ENCODE assay signal across 27 cellular contexts in genomic region chr12:115806000-115806399, GRCh38.
"Had no signal": no experiment of that assay in that cellular context is flagged by ENCODE, and none has a peak within 500 bp of the region (broad histone marks: within the 10 kb centered on the region; RNA-seq: fewer than 3 reads in every experiment).

No MANE protein-coding gene starts in this region.

- FAIRE-seq: urothelium cell line had no signal

- H3K4me3 ChIP-seq: stomach, suprapubic skin, testis, thoracic aorta, thyroid gland, tibial artery, tibial nerve, transverse colon, upper lobe of left lung, upper lobe of right lung, uterus, vagina had no signal

- H3K27ac ChIP-seq: stomach, suprapubic skin, testis, thoracic aorta, thyroid gland, tibial artery, tibial nerve, transverse colon, upper lobe of left lung, upper lobe of right lung, uterus, vagina had no signal

- H3K36me3 ChIP-seq: stomach, suprapubic skin, thoracic aorta, thyroid gland, tibial artery, tibial nerve, transverse colon, upper lobe of left lung, upper lobe of right lung, uterus, vagina had no signal

- H3K4me1 ChIP-seq: testis, thyroid gland, tibial artery, upper lobe of left lung, upper lobe of right lung, uterus had no signal

- H3K27me3 ChIP-seq: stomach, testis, thyroid gland, tibial nerve, transverse colon, upper lobe of left lung, upper lobe of right lung, uterus, vagina had no signal

- H3K9me3 ChIP-seq: stomach, suprapubic skin, testis, thoracic aorta, thyroid gland, tibial artery, transverse colon, upper lobe of left lung, upper lobe of right lung, uterus, vagina had no signal

- ATAC-seq: stimulated activated effector memory CD8-positive, alpha-beta T cell treated with anti-CD3 and anti-CD28 coated beads, Interleukin-12 subunit alpha, Interleukin-12 subunit beta, amount 100 ng/mL, for 72 hours; stimulated activated memory B cell treated with anti-CD40 and anti-IgM and Interleukin-4, amounts not matched to agents 10 μg/mL and 1 μg/mL and 100 μg/mL, for 72 hours; stimulated activated naive B cell treated with anti-CD40 and anti-IgM and Interleukin-4, amounts not matched to agents 10 μg/mL and 1 μg/mL and 100 μg/mL, for 72 hours; stimulated activated naive CD8-positive, alpha-beta T cell treated with anti-CD3 and anti-CD28 coated beads, Interleukin-15, amount 100 ng/mL, for 72 hours; stimulated activated naive CD8-positive, alpha-beta T cell treated with anti-CD3 and anti-CD28 coated beads, Interleukin-15, Interleukin-2, amounts not matched to agents 100 U/mL and 50 U/mL, for 24 hours; upper lobe of right lung had no signal

- DNase-seq: stimulated activated CD4-positive, alpha-beta T cell treated with anti-CD3 and anti-CD28 coated beads, Interleukin-2, amount 100 ng/mL, for 48 hours; stimulated activated CD4-positive, alpha-beta T cell treated with anti-CD3 and anti-CD28 coated beads, Interleukin-4, amount 100 ng/mL, for 1 hour; stimulated activated CD4-positive, alpha-beta T cell treated with anti-CD3 and anti-CD28 coated beads, Interleukin-4, amount 100 ng/mL, for 24 hours; stimulated activated CD4-positive, alpha-beta T cell treated with anti-CD3 and anti-CD28 coated beads, Interleukin-4, amount 100 ng/mL, for 4 hours; stimulated activated CD8-positive, alpha-beta memory T cell treated with anti-CD3 and anti-CD28 coated beads, Interleukin-4, amount 100 ng/mL, for 48 hours; stimulated activated naive B cell treated with anti-CD40 and anti-IgM and Interleukin-4, amounts not matched to agents 10 μg/mL and 1 μg/mL and 100 μg/mL, for 72 hours; stimulated activated naive CD4-positive, alpha-beta T cell; stimulated activated naive CD4-positive, alpha-beta T cell treated with Interleukin-2 at 50 U/mL for 16 hours; stimulated activated naive CD8-positive, alpha-beta T cell treated with anti-CD3 and anti-CD28 coated beads, Interleukin-15, amount 100 ng/mL, for 72 hours; stimulated activated naive CD8-positive, alpha-beta T cell treated with anti-CD3 and anti-CD28 coated beads, Interleukin-15, Interleukin-2, amounts not matched to agents 100 U/mL and 50 U/mL, for 24 hours; stomach; substantia nigra; testis; thyroid gland; tibial artery; transverse colon; trophoblast cell; upper lobe of left lung; upper lobe of right lung; uterus had no signal
